Comparison of ENCODE assay signal across 8 cellular contexts in genomic region chr15:65804252-65804931, GRCh38. TPM values are rescaled to one million over a fixed set of nuclear protein-coding genes. Genes with fewer than 3 reads are reported as not detected.
DNase-seq lines count a peak whose midpoint lies in the region; ATAC-seq, FAIRE-seq and TF ChIP-seq lines count a peak whose summit lies in the region.

No MANE protein-coding gene starts in this region.

- no peaks in the 10 kb centered on the region for H3K27me3 Mint-ChIP-seq in activated CD8-positive, alpha-beta T cell treated with anti-CD3 and anti-CD28 coated beads for 36 hours
- H3K27me3 Mint-ChIP-seq in activated CD8-positive, alpha-beta T cell treated with anti-CD3 and anti-CD28 coated beads, Interleukin-2, amount 10 ng/mL, durations not matched to agents 7 days and 5 days (ENCODE audit: low read depth), result no peaks in the 10 kb centered on the region

- CTCF ChIA-PET in activated CD8-positive, alpha-beta T cell treated with anti-CD3 and anti-CD28 coated beads for 36 hours (lab: Charles Lee), result interaction anchor here (1.0 to 4.4 kb wide), 6 partner anchors 11 to 46 kb away, joined by 3 to 19 read pairs (median 4); no protein-coding TSS in a partner anchor
- CTCF ChIA-PET in activated CD8-positive, alpha-beta T cell treated with anti-CD3 and anti-CD28 coated beads, Interleukin-2, amount 10 ng/mL, durations not matched to agents 7 days and 5 days (lab: Charles Lee), result interaction anchor here (0.6 to 2.0 kb wide), 8 partner anchors 12 to 52 kb away, joined by 3 to 8 read pairs (median 4); partner anchors contain the start of gene DENND4A

- H3K36me3 ChIP-seq in skeletal muscle tissue (ENCODE audit: control insufficient read depth in 3 of 3, insufficient read depth in 3 of 3, low read length in 3 of 3) (no peaks in the 10 kb centered on the region), Peyer's patch (no peaks in the 10 kb centered on the region)

- H3K27me3 ChIP-seq in skeletal muscle tissue (ENCODE audit: control insufficient read depth in 3 of 3, insufficient read depth in 3 of 3, low read length in 3 of 3) (no peaks in the 10 kb centered on the region), Peyer's patch (no peaks in the 10 kb centered on the region)

- H3K27ac Mint-ChIP-seq in activated CD8-positive, alpha-beta T cell treated with anti-CD3 and anti-CD28 coated beads for 36 hours, result peak overlapping the region; percentile 78
- H3K27ac Mint-ChIP-seq in activated CD8-positive, alpha-beta T cell treated with anti-CD3 and anti-CD28 coated beads, Interleukin-2, amount 10 ng/mL, durations not matched to agents 7 days and 5 days, result no peak overlapping the region

- POLR2A ChIA-PET in activated CD8-positive, alpha-beta T cell treated with anti-CD3 and anti-CD28 coated beads for 36 hours (lab: Charles Lee), result interaction anchor here (0.8 to 5.1 kb wide), 4 partner anchors 8 to 66 kb away, joined by 3 to 37 read pairs (median 4); partner anchors contain the start of genes DENND4A and RAB11A
- POLR2A ChIA-PET in activated CD8-positive, alpha-beta T cell treated with anti-CD3 and anti-CD28 coated beads, Interleukin-2, amount 10 ng/mL, durations not matched to agents 7 days and 5 days (lab: Charles Lee), result interaction anchor here (0.6 to 7.2 kb wide), 7 partner anchors 9 to 500 kb away, joined by 3 to 83 read pairs (median 4); partner anchors contain the start of genes DENND4A, RAB11A and RNU5B-1

- peaks cover 0 to 6% (median 4%) of the 10 kb centered on the region in 3 donors for H3K4me1 ChIP-seq in skeletal muscle tissue (ENCODE audit: control insufficient read depth in 3 of 3, insufficient read depth in 3 of 3, low read length in 3 of 3)
- H3K4me1 ChIP-seq in Peyer's patch, result no peaks in the 10 kb centered on the region

- H3K4me3 ChIP-seq in skeletal muscle tissue (ENCODE audit: low read length in 3 of 3) (no peak overlapping the region), Peyer's patch (no peak overlapping the region)

- peaks cover 38% of the 10 kb centered on the region for H3K4me1 Mint-ChIP-seq in activated CD8-positive, alpha-beta T cell treated with anti-CD3 and anti-CD28 coated beads for 36 hours (ENCODE audit: low read depth)
- peaks cover 37% of the 10 kb centered on the region for H3K4me1 Mint-ChIP-seq in activated CD8-positive, alpha-beta T cell treated with anti-CD3 and anti-CD28 coated beads, Interleukin-2, amount 10 ng/mL, durations not matched to agents 7 days and 5 days (ENCODE audit: low read depth)

- intact Hi-C loops in activated CD8-positive, alpha-beta T cell treated with anti-CD3 and anti-CD28 coated beads for 36 hours (cut with micrococcal nuclease), result no loop called here

- no peak for TF ChIP-seq CTCF in activated CD8-positive, alpha-beta T cell treated with anti-CD3 and anti-CD28 coated beads for 36 hours (IDR thresholded peaks at IDR 0.05)
- no peak for TF ChIP-seq CTCF in Peyer's patch (IDR thresholded peaks at IDR 0.05)

- peak overlapping the region in 1 of 3 donors; percentile 23 for H3K9ac ChIP-seq in skeletal muscle tissue (ENCODE audit: low read depth in 1 of 3, low read length in 3 of 3)

- FAIRE-seq in frontal cortex (lab: Jason Lieb, UNC), result no peak

- ATAC-seq in activated CD8-positive, alpha-beta T cell treated with anti-CD3 and anti-CD28 coated beads for 36 hours, result no peak
- no peak for ATAC-seq in activated CD8-positive, alpha-beta T cell treated with anti-CD3 and anti-CD28 coated beads, Interleukin-2, amount 10 ng/mL, durations not matched to agents 7 days and 5 days

- DNase-seq in activated CD8-positive, alpha-beta T cell treated with anti-CD3 and anti-CD28 coated beads for 36 hours, result no peak
- no peak for DNase-seq in activated CD8-positive, alpha-beta T cell treated with anti-CD3 and anti-CD28 coated beads, Interleukin-2, amount 10 ng/mL, durations not matched to agents 7 days and 5 days
- DNase-seq in SIG-M5 treated with dmso at 0.1 percent for 504 hours (lab: John Stamatoyannopoulos, UW; ENCODE audit: unreplicated experiment) (peak; percentile 92), fibroblast of the conjunctiva (ENCODE audit: low read depth) (peak; percentile 43), Peyer's patch (no peak), HPDE6-E6E7 (ENCODE audit: extremely low spot score) (no peak), frontal cortex (ENCODE audit: low spot score in 2 of 2) (no peak)

- H3K36me3 Mint-ChIP-seq in activated CD8-positive, alpha-beta T cell treated with anti-CD3 and anti-CD28 coated beads for 36 hours (ENCODE audit: low read depth), result peaks cover 2% of the 10 kb centered on the region
- peaks cover 4% of the 10 kb centered on the region for H3K36me3 Mint-ChIP-seq in activated CD8-positive, alpha-beta T cell treated with anti-CD3 and anti-CD28 coated beads, Interleukin-2, amount 10 ng/mL, durations not matched to agents 7 days and 5 days (ENCODE audit: low read depth)

- peak overlapping the region; percentile 37 for H3K27ac ChIP-seq in skeletal muscle tissue (ENCODE audit: low read depth, low read length)
- H3K27ac ChIP-seq in Peyer's patch, result no peak overlapping the region

- H3K4me3 Mint-ChIP-seq in activated CD8-positive, alpha-beta T cell treated with anti-CD3 and anti-CD28 coated beads for 36 hours, result no peak overlapping the region
- H3K4me3 Mint-ChIP-seq in activated CD8-positive, alpha-beta T cell treated with anti-CD3 and anti-CD28 coated beads, Interleukin-2, amount 10 ng/mL, durations not matched to agents 7 days and 5 days, result no peak overlapping the region

- peaks cover 1% of the 10 kb centered on the region for H3K9me3 Mint-ChIP-seq in activated CD8-positive, alpha-beta T cell treated with anti-CD3 and anti-CD28 coated beads for 36 hours
- H3K9me3 Mint-ChIP-seq in activated CD8-positive, alpha-beta T cell treated with anti-CD3 and anti-CD28 coated beads, Interleukin-2, amount 10 ng/mL, durations not matched to agents 7 days and 5 days (ENCODE audit: insufficient read depth), result no peaks in the 10 kb centered on the region

- no peaks in the 10 kb centered on the region for H3K9me3 ChIP-seq in skeletal muscle tissue (ENCODE audit: control insufficient read depth in 3 of 3, low read length in 3 of 3)
- peaks cover 0 to 4% (median 0%) of the 10 kb centered on the region in 4 donors for H3K9me3 ChIP-seq in Peyer's patch

- no peak for TF ChIP-seq POLR2A in Peyer's patch (IDR thresholded peaks at IDR 0.05)

RNA-seq across cellular contexts. Expression of gene DENND4A, which starts 12.3 kb away (rescaled TPM):
- 10 to 100 TPM; 53.1 to 54.7 TPM for total RNA-seq in activated CD8-positive, alpha-beta T cell treated with anti-CD3 and anti-CD28 coated beads for 36 hours
- total RNA-seq in activated CD8-positive, alpha-beta T cell treated with anti-CD3 and anti-CD28 coated beads, Interleukin-2, amount 10 ng/mL, durations not matched to agents 7 days and 5 days, result 10 to 100 TPM; 40.1 to 45.0 TPM
- 30.8 TPM for total RNA-seq in skeletal muscle tissue
- 10 to 100 TPM; 16.6 to 70.1 (median 24.5) TPM for total RNA-seq in Peyer's patch
- total RNA-seq in frontal cortex, result 87.2 TPM

Comparison
In these comparisons a context has a peak if more than half of its experiments do, and no peak if none do; other contexts are left out.
1. DNase-seq: peak in SIG-M5 treated with dmso at 0.1 percent for 504 hours (single experiment) and fibroblast of the conjunctiva (single experiment); none in activated CD8-positive, alpha-beta T cell treated with anti-CD3 and anti-CD28 coated beads for 36 hours (single experiment), activated CD8-positive, alpha-beta T cell treated with anti-CD3 and anti-CD28 coated beads, Interleukin-2, amount 10 ng/mL, durations not matched to agents 7 days and 5 days (single experiment), Peyer's patch (0 of 3), HPDE6-E6E7 (single experiment) and frontal cortex (0 of 2).